19 cellular contexts compared by ENCODE assay signal in genomic region chr14:91582761-91583160, GRCh38.
DNase-seq lines count a peak whose midpoint lies in the region; ATAC-seq, FAIRE-seq and TF ChIP-seq lines count a peak whose summit lies in the region.
"Had no signal": no experiment of that assay in that cellular context is flagged by ENCODE, and none has a peak within 500 bp of the region (broad histone marks: within the 10 kb centered on the region; RNA-seq: fewer than 3 reads in every experiment).

No MANE protein-coding gene starts in this region.

- H3K9me3 ChIP-seq in HepG2 (ENCODE audit: low read length) (no peaks in the 10 kb centered on the region), right lobe of liver (no peaks in the 10 kb centered on the region), HCT116 (ENCODE audit: control insufficient read depth in 1 of 2, insufficient read depth in 1 of 2, low read depth in 1 of 2, low read length in 2 of 2) (no peaks in the 10 kb centered on the region), mucosa of descending colon (peaks cover 7% of the 10 kb centered on the region)
- H3K9me3 ChIP-seq: HAP-1 had no signal

- H3K27ac ChIP-seq in HepG2 (ENCODE audit: extremely low read length, insufficient read depth, low read length) = no peak overlapping the region
- no peak overlapping the region for H3K27ac ChIP-seq in right lobe of liver
- H3K27ac ChIP-seq in HCT116 (ENCODE audit: low read depth, low read length) = no peak overlapping the region
- H3K27ac ChIP-seq: BLaER1 treated with 17β-estradiol and CSF1 and Interleukin-3, amounts not matched to agents 10 nM and 100 nM had no signal

- WGBS in HepG2 (ENCODE audit: low lambda C conversion rate) = 35% methylated on average over 3 of the region's 3 CpGs
- 82% methylated on average over 3 of the region's 3 CpGs for WGBS in right lobe of liver (ENCODE audit: insufficient coverage, low coverage, low lambda C conversion rate, missing lambda C conversion rate)

- H4K20me1 ChIP-seq in HepG2 (ENCODE audit: insufficient read depth, low read length) (no peaks in the 10 kb centered on the region), HCT116 (ENCODE audit: insufficient read depth) (no peaks in the 10 kb centered on the region)
- H4K20me1 ChIP-seq: BLaER1 treated with 17β-estradiol and CSF1 and Interleukin-3, amounts not matched to agents 10 nM and 100 nM had no signal

- intact Hi-C loops in HepG2 (cut with micrococcal nuclease; ENCODE audit: unreplicated experiment) = no loop called here
- intact Hi-C loops in right lobe of liver (cut with DNase I) = no loop called here
- intact Hi-C loops in HCT116 (cut with micrococcal nuclease) = no loop called here
- intact Hi-C loops in mucosa of descending colon (cut with DNase I, micrococcal nuclease) = no loop called here

- H3K36me3 ChIP-seq in HepG2 (replicated peaks in 1 of 2; ENCODE audit: control insufficient read depth in 1 of 2, insufficient read depth in 2 of 2, low read length in 2 of 2) = no peaks in the 10 kb centered on the region
- H3K36me3 ChIP-seq in right lobe of liver = no peaks in the 10 kb centered on the region
- no peaks in the 10 kb centered on the region for H3K36me3 ChIP-seq in HCT116 (ENCODE audit: control insufficient read depth in 1 of 2, insufficient read depth in 2 of 2, low read length in 2 of 2)
- no peaks in the 10 kb centered on the region for H3K36me3 ChIP-seq in mucosa of descending colon (ENCODE audit: low read depth)
- H3K36me3 ChIP-seq: BLaER1 treated with 17β-estradiol and CSF1 and Interleukin-3, amounts not matched to agents 10 nM and 100 nM; HAP-1 had no signal

- TF ChIP-seq CTCF in HepG2 (CRISPR knock-in tag; IDR thresholded peaks at IDR 0.05) (no peak), right lobe of liver (IDR thresholded peaks at IDR 0.05) (no peak), HCT116 (IDR thresholded peaks at IDR 0.05 in 2 of 3, conservative IDR thresholded peaks at IDR 0.05 in 1 of 3; ENCODE audit: borderline replicate concordance in 1 of 3, insufficient read depth in 1 of 3, low read depth in 2 of 3, low read length in 2 of 3) (no peak), mucosa of descending colon (IDR thresholded peaks at IDR 0.05) (no peak)

- ATAC-seq in HepG2 = peak; percentile 42; the same call in 1 of the 3 replicates
- ATAC-seq in right lobe of liver = no peak
- ATAC-seq in HCT116 = peak; percentile 54
- ATAC-seq in mucosa of descending colon = peak; percentile 37
- ATAC-seq: GM12878 had no signal

- DNase-seq in HepG2 (ENCODE audit: low spot score) (no peak), right lobe of liver (no peak), HCT116 (ENCODE audit: low read depth, low spot score) (no peak), mucosa of descending colon (no peak), NCI-H1694 treated with DMSO at 0.1 percent for 48 hours (lab: John Stamatoyannopoulos, UW) (no peak), kidney glomerular epithelial cell (lab: John Stamatoyannopoulos, UW) (no peak), DMS 273 treated with DMSO at 0.1 percent for 48 hours (lab: John Stamatoyannopoulos, UW) (no peak)
- DNase-seq: Calu3; CD4-positive, alpha-beta T cell; CD8-positive, alpha-beta memory T cell; DMS153; DND-41; GOT3 had no signal

- no peaks in the 10 kb centered on the region for H3K79me2 ChIP-seq in HepG2 (ENCODE audit: insufficient read depth, low read length)
- H3K79me2 ChIP-seq in HCT116 (ENCODE audit: insufficient read depth, low read length) = no peaks in the 10 kb centered on the region

- H3K4me1 ChIP-seq in HepG2 (ENCODE audit: insufficient read depth, low read length) (no peaks in the 10 kb centered on the region), right lobe of liver (no peaks in the 10 kb centered on the region), HCT116 (ENCODE audit: control insufficient read depth in 1 of 2, insufficient read depth in 2 of 2, low read length in 2 of 2) (no peaks in the 10 kb centered on the region), mucosa of descending colon (ENCODE audit: low read depth) (no peaks in the 10 kb centered on the region)
- H3K4me1 ChIP-seq: BLaER1 treated with 17β-estradiol and CSF1 and Interleukin-3, amounts not matched to agents 10 nM and 100 nM had no signal

- TF ChIP-seq POLR2A in HepG2 (IDR thresholded peaks at IDR 0.05; ENCODE audit: insufficient read depth in 1 of 2, low read depth in 2 of 2, low read length in 2 of 2) = no peak
- TF ChIP-seq POLR2A in right lobe of liver (IDR thresholded peaks at IDR 0.05) = no peak
- no peak for TF ChIP-seq POLR2A in HCT116 (IDR thresholded peaks at IDR 0.05; ENCODE audit: borderline replicate concordance, extremely low read depth, insufficient read depth, insufficient read length)

- POLR2A ChIA-PET in HepG2 (lab: Yijun Ruan, JAX) = no interaction called here
- POLR2A ChIA-PET in HCT116 (lab: Charles Lee) = no interaction called here

- H3K27me3 ChIP-seq in HepG2 (ENCODE audit: control insufficient read depth in 1 of 2, insufficient read depth in 2 of 2, low read length in 2 of 2) = peaks cover 0 to 6% of the 10 kb centered on the region in 2 experiments; a peak in 1 of 5 replicates
- H3K27me3 ChIP-seq in right lobe of liver = no peaks in the 10 kb centered on the region
- H3K27me3 ChIP-seq in HCT116 (ENCODE audit: insufficient read depth, low read length) = 0 out of 2 replicates have a peak, but pooled peaks cover 6% of the 10 kb centered on the region
- H3K27me3 ChIP-seq: BLaER1 treated with 17β-estradiol and CSF1 and Interleukin-3, amounts not matched to agents 10 nM and 100 nM had no signal

- H3K4me2 ChIP-seq in HepG2 (ENCODE audit: low read depth, low read length) (no peak overlapping the region), HCT116 (ENCODE audit: low read length) (no peak overlapping the region)
- H3K4me2 ChIP-seq: BLaER1 treated with 17β-estradiol and CSF1 and Interleukin-3, amounts not matched to agents 10 nM and 100 nM had no signal

- CTCF ChIA-PET in HepG2 (lab: Yijun Ruan, JAX; ENCODE audit: low intra/inter-chr PET ratio, low total read pairs) = no interaction called here
- CTCF ChIA-PET in HCT116 (lab: Charles Lee) = no interaction called here

- H3K9ac ChIP-seq in HepG2 (ENCODE audit: insufficient read depth, low read depth, low read length) (no peak overlapping the region), HCT116 (ENCODE audit: low read length) (no peak overlapping the region)
- H3K9ac ChIP-seq: BLaER1 treated with 17β-estradiol and CSF1 and Interleukin-3, amounts not matched to agents 10 nM and 100 nM had no signal

- in situ Hi-C loops in HepG2 (cut with HindIII; ENCODE audit: extremely low pct_ligation_motif_present, low pct_unique_long_range_greater_than_20kb) = no loop called here

- TF ChIP-seq RAD21 in HepG2 (CRISPR knock-in tag; IDR thresholded peaks at IDR 0.05) = no peak
- TF ChIP-seq RAD21 in HCT116 (IDR thresholded peaks at IDR 0.05; ENCODE audit: low read depth) = no peak

- TF ChIP-seq EP300 in HepG2 (IDR thresholded peaks at IDR 0.05; ENCODE audit: low read depth in 2 of 2, low read length in 2 of 2) = no peak
- TF ChIP-seq EP300 in HepG2 (CRISPR knock-in tag; IDR thresholded peaks at IDR 0.05; ENCODE audit: borderline replicate concordance) = no peak

- H2AFZ ChIP-seq in HepG2 (ENCODE audit: low read length) (no peak overlapping the region), HCT116 (ENCODE audit: low read depth, low read length, poor library complexity, severe bottlenecking) (no peak overlapping the region)

- no peak for FAIRE-seq in HepG2 (lab: Jason Lieb, UNC)
- FAIRE-seq: G401.6, GM19239, H54 had no signal

- H3K9me2 ChIP-seq in HCT116 (ENCODE audit: insufficient read depth) = no peaks in the 10 kb centered on the region

- BruUV-seq in HepG2 (replicated peaks; lab: Mats Ljungman, UMichigan) (no TSS peak), HCT116 (replicated peaks; lab: Mats Ljungman, UMichigan) (no TSS peak)

- H3K4me3 ChIP-seq in HepG2 (replicated peaks in 1 of 3; ENCODE audit: insufficient read depth in 1 of 3, low read depth in 2 of 3, low read length in 3 of 3) = no peak overlapping the region
- no peak overlapping the region for H3K4me3 ChIP-seq in right lobe of liver
- no peak overlapping the region for H3K4me3 ChIP-seq in HCT116 (replicated peaks in 1 of 2; ENCODE audit: low read depth in 1 of 2, low read length in 2 of 2)
- H3K4me3 ChIP-seq in mucosa of descending colon = no peak overlapping the region
- H3K4me3 ChIP-seq: BLaER1 treated with 17β-estradiol and CSF1 and Interleukin-3, amounts not matched to agents 10 nM and 100 nM; GM12878; HAP-1 had no signal

- RAD21 ChIA-PET in HCT116 (lab: Charles Lee; ENCODE audit: low non-redundant PET in 1 of 2, low total read pairs in 2 of 2, uncharacterized antibody in 2 of 2, unreplicated experiment in 2 of 2) = no interaction called here

TF ChIP-seq in HepG2, 621 proteins besides CTCF, POLR2A, EP300 and RAD21:
- TF ChIP-seq NBN (conservative IDR thresholded peaks at IDR 0.05) (no peak), HNRNPUL1 (IDR thresholded peaks at IDR 0.05; ENCODE audit: low read depth, low read length) (no peak), MTA1 (CRISPR knock-in tag; IDR thresholded peaks at IDR 0.05; ENCODE audit: borderline replicate concordance) (no peak), POLR2AphosphoS2 (IDR thresholded peaks at IDR 0.05; ENCODE audit: low read depth, low read length) (no peak)

TF ChIP-seq in HCT116, 20 proteins besides CTCF, POLR2A, EP300 and RAD21:
- no peak for TF ChIP-seq FOSL1 (IDR thresholded peaks at IDR 0.05; ENCODE audit: low read depth)
- TF ChIP-seq YY1 (IDR thresholded peaks at IDR 0.05; ENCODE audit: extremely low read depth, insufficient replicate concordance, low read depth, low read length) = no peak
- TF ChIP-seq POLR2AphosphoS5 (IDR thresholded peaks at IDR 0.05; ENCODE audit: low read depth, low read length) = no peak
- TF ChIP-seq EZH2phosphoT487 (IDR thresholded peaks at IDR 0.05; ENCODE audit: borderline replicate concordance) = no peak
- no peak for TF ChIP-seq CBX3 (IDR thresholded peaks at IDR 0.05; ENCODE audit: low read depth)

Comparison
In these comparisons a context has a peak if more than half of its experiments do, and no peak if none do; other contexts are left out.
1. ATAC-seq: peak in HepG2 (single experiment), HCT116 (single experiment) and mucosa of descending colon (single experiment); none in right lobe of liver (0 of 4).